1 cellular context compared by ENCODE assay signal in the genomic region with DNA sequence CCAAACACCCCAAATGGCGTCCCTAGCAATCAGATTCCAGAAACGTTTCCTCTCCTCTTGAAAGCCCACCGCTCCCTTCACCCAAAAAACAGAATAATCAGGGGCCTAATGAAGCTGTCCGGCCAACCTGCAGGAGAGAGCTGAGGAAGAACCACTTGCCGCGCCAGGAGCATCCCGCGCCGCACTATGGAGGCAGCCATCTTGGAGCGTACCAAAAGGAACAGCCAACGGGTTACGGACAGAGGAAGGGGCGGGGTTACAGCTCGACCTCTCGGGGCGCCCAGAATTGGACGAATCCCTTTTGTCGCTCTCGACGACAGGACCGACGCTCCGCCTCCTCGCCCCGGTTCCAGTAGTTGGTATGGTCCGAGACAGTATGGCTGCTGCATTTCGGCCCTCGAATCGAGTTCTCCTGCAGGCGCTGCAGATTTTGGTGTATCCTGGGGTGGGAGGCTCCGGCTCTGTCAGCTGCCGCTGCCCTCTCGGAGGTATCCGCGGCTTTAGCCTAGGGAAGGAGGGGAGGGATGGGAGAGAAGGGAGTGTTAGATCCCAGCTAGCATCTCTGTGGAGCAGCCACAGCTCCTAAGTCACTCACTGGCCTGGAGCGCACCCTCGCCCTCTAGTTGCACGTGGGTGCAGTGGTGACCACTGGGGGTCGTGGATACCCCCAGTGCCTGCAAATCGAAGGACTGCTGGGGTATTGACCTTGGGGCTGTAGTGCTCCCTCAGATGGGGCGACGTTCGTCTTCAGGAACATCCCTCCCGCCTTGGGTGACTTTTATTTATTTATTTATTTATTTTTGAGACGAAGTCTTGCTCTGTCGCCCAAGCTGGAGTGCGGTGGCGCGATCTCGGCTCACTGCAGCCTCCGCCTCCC.
TF ChIP-seq lines count a peak whose summit lies in the region.

A gene (minus strand): TSS at position 219 of the 877 bp plus-strand sequence. CDS start 19 bp downstream, at position 200.
A gene with protein sequence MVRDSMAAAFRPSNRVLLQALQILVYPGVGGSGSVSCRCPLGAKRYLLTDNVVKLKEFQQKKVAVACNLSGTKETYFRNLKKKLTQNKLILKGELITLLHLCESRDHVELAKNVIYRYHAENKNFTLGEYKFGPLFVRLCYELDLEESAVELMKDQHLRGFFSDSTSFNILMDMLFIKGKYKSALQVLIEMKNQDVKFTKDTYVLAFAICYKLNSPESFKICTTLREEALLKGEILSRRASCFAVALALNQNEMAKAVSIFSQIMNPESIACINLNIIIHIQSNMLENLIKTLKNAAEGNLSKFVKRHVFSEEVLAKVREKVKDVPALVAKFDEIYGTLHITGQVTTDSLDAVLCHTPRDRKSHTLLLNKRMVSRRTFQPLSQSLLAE (plus strand): TSS at position 352 of the 877 bp plus-strand sequence. CDS start 10 bp downstream, at position 362.

TF ChIP-seq in HepG2, 621 proteins besides CTCF, POLR2A, EP300 and RAD21 (continued from another document and continues in another):
- TF ChIP-seq, protein P1, sequence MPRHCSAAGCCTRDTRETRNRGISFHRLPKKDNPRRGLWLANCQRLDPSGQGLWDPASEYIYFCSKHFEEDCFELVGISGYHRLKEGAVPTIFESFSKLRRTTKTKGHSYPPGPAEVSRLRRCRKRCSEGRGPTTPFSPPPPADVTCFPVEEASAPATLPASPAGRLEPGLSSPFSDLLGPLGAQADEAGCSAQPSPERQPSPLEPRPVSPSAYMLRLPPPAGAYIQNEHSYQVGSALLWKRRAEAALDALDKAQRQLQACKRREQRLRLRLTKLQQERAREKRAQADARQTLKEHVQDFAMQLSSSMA (CRISPR knock-in tag; IDR thresholded peaks at IDR 0.05), result 0 out of 2 replicates have a peak, but pooled peaks have one; percentile 50
- peak; percentile 36; the same call in 1 of the 2 replicates for TF ChIP-seq RFX5 (IDR thresholded peaks at IDR 0.05; ENCODE audit: low read depth, low read length)
- TF ChIP-seq ZNF777 (CRISPR knock-in tag; IDR thresholded peaks at IDR 0.05), result no peak; the same call in 1 of the 2 replicates
- TF ChIP-seq, protein P2, sequence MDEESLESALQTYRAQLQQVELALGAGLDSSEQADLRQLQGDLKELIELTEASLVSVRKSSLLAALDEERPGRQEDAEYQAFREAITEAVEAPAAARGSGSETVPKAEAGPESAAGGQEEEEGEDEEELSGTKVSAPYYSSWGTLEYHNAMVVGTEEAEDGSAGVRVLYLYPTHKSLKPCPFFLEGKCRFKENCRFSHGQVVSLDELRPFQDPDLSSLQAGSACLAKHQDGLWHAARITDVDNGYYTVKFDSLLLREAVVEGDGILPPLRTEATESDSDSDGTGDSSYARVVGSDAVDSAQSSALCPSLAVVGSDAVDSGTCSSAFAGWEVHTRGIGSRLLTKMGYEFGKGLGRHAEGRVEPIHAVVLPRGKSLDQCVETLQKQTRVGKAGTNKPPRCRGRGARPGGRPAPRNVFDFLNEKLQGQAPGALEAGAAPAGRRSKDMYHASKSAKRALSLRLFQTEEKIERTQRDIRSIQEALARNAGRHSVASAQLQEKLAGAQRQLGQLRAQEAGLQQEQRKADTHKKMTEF (CRISPR knock-in tag; IDR thresholded peaks at IDR 0.05), result peak; percentile 73
- no peak for TF ChIP-seq MBNL3 (CRISPR knock-in tag; conservative IDR thresholded peaks at IDR 0.05)
- TF ChIP-seq XBP1 (CRISPR knock-in tag; IDR thresholded peaks at IDR 0.05), result no peak
- TF ChIP-seq ZNF468 (CRISPR knock-in tag; IDR thresholded peaks at IDR 0.05), result no peak
- TF ChIP-seq ZFYVE20 (CRISPR knock-in tag; IDR thresholded peaks at IDR 0.05; ENCODE audit: borderline replicate concordance, low read depth), result peak; percentile 51; the same call in 1 of the 2 replicates
- TF ChIP-seq HMGA1 (CRISPR knock-in tag; conservative IDR thresholded peaks at IDR 0.05), result no peak
- 0 out of 2 replicates have a peak, but pooled peaks have one; percentile 26 for TF ChIP-seq ZNF670 (CRISPR knock-in tag; IDR thresholded peaks at IDR 0.05; ENCODE audit: borderline replicate concordance)
- 0 out of 2 replicates have a peak, but pooled peaks have one; percentile 61 for TF ChIP-seq ATRX (CRISPR knock-in tag; IDR thresholded peaks at IDR 0.05; ENCODE audit: borderline replicate concordance)
- TF ChIP-seq ZBTB3 (CRISPR knock-in tag; IDR thresholded peaks at IDR 0.05; ENCODE audit: borderline replicate concordance, low read depth), result peak; percentile 63; the same call in 1 of the 2 replicates
- peak; percentile 81; the same call in 1 of the 2 replicates for TF ChIP-seq MEIS1 (CRISPR knock-in tag; IDR thresholded peaks at IDR 0.05; ENCODE audit: borderline replicate concordance)
- no peak for TF ChIP-seq THYN1 (CRISPR knock-in tag; IDR thresholded peaks at IDR 0.05; ENCODE audit: borderline replicate concordance, low read depth)
- TF ChIP-seq ZNF678 (CRISPR knock-in tag; IDR thresholded peaks at IDR 0.05), result 0 out of 2 replicates have a peak, but pooled peaks have one; percentile 83
- peak; percentile 82 for TF ChIP-seq CREM (IDR thresholded peaks at IDR 0.05)
- no peak for TF ChIP-seq CREM (CRISPR knock-in tag; IDR thresholded peaks at IDR 0.05)
- peak; percentile 75 for TF ChIP-seq KLF6 (CRISPR knock-in tag; IDR thresholded peaks at IDR 0.05)
- no peak for TF ChIP-seq TBL1XR1 (IDR thresholded peaks at IDR 0.05; ENCODE audit: borderline replicate concordance, low read length, partially characterized antibody)
- TF ChIP-seq ZNF367 (CRISPR knock-in tag; IDR thresholded peaks at IDR 0.05; ENCODE audit: borderline replicate concordance), result no peak
- TF ChIP-seq, protein P3, sequence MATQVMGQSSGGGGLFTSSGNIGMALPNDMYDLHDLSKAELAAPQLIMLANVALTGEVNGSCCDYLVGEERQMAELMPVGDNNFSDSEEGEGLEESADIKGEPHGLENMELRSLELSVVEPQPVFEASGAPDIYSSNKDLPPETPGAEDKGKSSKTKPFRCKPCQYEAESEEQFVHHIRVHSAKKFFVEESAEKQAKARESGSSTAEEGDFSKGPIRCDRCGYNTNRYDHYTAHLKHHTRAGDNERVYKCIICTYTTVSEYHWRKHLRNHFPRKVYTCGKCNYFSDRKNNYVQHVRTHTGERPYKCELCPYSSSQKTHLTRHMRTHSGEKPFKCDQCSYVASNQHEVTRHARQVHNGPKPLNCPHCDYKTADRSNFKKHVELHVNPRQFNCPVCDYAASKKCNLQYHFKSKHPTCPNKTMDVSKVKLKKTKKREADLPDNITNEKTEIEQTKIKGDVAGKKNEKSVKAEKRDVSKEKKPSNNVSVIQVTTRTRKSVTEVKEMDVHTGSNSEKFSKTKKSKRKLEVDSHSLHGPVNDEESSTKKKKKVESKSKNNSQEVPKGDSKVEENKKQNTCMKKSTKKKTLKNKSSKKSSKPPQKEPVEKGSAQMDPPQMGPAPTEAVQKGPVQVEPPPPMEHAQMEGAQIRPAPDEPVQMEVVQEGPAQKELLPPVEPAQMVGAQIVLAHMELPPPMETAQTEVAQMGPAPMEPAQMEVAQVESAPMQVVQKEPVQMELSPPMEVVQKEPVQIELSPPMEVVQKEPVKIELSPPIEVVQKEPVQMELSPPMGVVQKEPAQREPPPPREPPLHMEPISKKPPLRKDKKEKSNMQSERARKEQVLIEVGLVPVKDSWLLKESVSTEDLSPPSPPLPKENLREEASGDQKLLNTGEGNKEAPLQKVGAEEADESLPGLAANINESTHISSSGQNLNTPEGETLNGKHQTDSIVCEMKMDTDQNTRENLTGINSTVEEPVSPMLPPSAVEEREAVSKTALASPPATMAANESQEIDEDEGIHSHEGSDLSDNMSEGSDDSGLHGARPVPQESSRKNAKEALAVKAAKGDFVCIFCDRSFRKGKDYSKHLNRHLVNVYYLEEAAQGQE (IDR thresholded peaks at IDR 0.05; ENCODE audit: borderline replicate concordance in 1 of 2, low read depth in 1 of 2, low read length in 2 of 2), result 0 out of 4 replicates have a peak, but pooled peaks of 1 of the 2 experiments have one; percentile 40
- no peak; the same call in 1 of the 2 replicates for TF ChIP-seq TOPORS (CRISPR knock-in tag; IDR thresholded peaks at IDR 0.05)
- peak; percentile 66; the same call in 1 of the 2 replicates for TF ChIP-seq HES4 (CRISPR knock-in tag; IDR thresholded peaks at IDR 0.05; ENCODE audit: borderline replicate concordance)
- TF ChIP-seq ZSCAN22 (CRISPR knock-in tag; IDR thresholded peaks at IDR 0.05), result no peak
- TF ChIP-seq ISX (CRISPR knock-in tag; conservative IDR thresholded peaks at IDR 0.05), result no peak
- TF ChIP-seq, protein P4, sequence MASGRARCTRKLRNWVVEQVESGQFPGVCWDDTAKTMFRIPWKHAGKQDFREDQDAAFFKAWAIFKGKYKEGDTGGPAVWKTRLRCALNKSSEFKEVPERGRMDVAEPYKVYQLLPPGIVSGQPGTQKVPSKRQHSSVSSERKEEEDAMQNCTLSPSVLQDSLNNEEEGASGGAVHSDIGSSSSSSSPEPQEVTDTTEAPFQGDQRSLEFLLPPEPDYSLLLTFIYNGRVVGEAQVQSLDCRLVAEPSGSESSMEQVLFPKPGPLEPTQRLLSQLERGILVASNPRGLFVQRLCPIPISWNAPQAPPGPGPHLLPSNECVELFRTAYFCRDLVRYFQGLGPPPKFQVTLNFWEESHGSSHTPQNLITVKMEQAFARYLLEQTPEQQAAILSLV (CRISPR knock-in tag; IDR thresholded peaks at IDR 0.05; ENCODE audit: borderline replicate concordance), result no peak
- TF ChIP-seq ZNF543 (CRISPR knock-in tag; IDR thresholded peaks at IDR 0.05), result peak; percentile 77; the same call in 1 of the 2 replicates
- TF ChIP-seq KMT2A (CRISPR knock-in tag; IDR thresholded peaks at IDR 0.05), result peak; percentile 95
- TF ChIP-seq HHEX (CRISPR knock-in tag; IDR thresholded peaks at IDR 0.05), result no peak
- TF ChIP-seq HMG20A (CRISPR knock-in tag; IDR thresholded peaks at IDR 0.05; ENCODE audit: borderline replicate concordance), result no peak; the same call in 1 of the 2 replicates
- TF ChIP-seq, protein P5, sequence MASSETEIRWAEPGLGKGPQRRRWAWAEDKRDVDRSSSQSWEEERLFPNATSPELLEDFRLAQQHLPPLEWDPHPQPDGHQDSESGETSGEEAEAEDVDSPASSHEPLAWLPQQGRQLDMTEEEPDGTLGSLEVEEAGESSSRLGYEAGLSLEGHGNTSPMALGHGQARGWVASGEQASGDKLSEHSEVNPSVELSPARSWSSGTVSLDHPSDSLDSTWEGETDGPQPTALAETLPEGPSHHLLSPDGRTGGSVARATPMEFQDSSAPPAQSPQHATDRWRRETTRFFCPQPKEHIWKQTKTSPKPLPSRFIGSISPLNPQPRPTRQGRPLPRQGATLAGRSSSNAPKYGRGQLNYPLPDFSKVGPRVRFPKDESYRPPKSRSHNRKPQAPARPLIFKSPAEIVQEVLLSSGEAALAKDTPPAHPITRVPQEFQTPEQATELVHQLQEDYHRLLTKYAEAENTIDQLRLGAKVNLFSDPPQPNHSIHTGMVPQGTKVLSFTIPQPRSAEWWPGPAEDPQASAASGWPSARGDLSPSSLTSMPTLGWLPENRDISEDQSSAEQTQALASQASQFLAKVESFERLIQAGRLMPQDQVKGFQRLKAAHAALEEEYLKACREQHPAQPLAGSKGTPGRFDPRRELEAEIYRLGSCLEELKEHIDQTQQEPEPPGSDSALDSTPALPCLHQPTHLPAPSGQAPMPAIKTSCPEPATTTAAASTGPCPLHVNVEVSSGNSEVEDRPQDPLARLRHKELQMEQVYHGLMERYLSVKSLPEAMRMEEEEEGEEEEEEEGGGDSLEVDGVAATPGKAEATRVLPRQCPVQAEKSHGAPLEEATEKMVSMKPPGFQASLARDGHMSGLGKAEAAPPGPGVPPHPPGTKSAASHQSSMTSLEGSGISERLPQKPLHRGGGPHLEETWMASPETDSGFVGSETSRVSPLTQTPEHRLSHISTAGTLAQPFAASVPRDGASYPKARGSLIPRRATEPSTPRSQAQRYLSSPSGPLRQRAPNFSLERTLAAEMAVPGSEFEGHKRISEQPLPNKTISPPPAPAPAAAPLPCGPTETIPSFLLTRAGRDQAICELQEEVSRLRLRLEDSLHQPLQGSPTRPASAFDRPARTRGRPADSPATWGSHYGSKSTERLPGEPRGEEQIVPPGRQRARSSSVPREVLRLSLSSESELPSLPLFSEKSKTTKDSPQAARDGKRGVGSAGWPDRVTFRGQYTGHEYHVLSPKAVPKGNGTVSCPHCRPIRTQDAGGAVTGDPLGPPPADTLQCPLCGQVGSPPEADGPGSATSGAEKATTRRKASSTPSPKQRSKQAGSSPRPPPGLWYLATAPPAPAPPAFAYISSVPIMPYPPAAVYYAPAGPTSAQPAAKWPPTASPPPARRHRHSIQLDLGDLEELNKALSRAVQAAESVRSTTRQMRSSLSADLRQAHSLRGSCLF (CRISPR knock-in tag; IDR thresholded peaks at IDR 0.05; ENCODE audit: borderline replicate concordance), result no peak; the same call in 1 of the 2 replicates
- TF ChIP-seq, protein P6, sequence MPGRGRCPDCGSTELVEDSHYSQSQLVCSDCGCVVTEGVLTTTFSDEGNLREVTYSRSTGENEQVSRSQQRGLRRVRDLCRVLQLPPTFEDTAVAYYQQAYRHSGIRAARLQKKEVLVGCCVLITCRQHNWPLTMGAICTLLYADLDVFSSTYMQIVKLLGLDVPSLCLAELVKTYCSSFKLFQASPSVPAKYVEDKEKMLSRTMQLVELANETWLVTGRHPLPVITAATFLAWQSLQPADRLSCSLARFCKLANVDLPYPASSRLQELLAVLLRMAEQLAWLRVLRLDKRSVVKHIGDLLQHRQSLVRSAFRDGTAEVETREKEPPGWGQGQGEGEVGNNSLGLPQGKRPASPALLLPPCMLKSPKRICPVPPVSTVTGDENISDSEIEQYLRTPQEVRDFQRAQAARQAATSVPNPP (CRISPR knock-in tag; IDR thresholded peaks at IDR 0.05), result 0 out of 2 replicates have a peak, but pooled peaks have one; percentile 74
- 0 out of 2 replicates have a peak, but pooled peaks have one; percentile 28 for TF ChIP-seq ZNF224 (CRISPR knock-in tag; IDR thresholded peaks at IDR 0.05)
- 0 out of 2 replicates have a peak, but pooled peaks have one; percentile 59 for TF ChIP-seq PHF21A (CRISPR knock-in tag; IDR thresholded peaks at IDR 0.05)
- TF ChIP-seq, protein P7, sequence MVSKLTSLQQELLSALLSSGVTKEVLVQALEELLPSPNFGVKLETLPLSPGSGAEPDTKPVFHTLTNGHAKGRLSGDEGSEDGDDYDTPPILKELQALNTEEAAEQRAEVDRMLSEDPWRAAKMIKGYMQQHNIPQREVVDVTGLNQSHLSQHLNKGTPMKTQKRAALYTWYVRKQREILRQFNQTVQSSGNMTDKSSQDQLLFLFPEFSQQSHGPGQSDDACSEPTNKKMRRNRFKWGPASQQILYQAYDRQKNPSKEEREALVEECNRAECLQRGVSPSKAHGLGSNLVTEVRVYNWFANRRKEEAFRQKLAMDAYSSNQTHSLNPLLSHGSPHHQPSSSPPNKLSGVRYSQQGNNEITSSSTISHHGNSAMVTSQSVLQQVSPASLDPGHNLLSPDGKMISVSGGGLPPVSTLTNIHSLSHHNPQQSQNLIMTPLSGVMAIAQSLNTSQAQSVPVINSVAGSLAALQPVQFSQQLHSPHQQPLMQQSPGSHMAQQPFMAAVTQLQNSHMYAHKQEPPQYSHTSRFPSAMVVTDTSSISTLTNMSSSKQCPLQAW (CRISPR knock-in tag; IDR thresholded peaks at IDR 0.05), result peak; percentile 65
- no peak for TF ChIP-seq KLF9 (CRISPR knock-in tag; IDR thresholded peaks at IDR 0.05; ENCODE audit: low read depth)
